14 cellular contexts compared by ENCODE assay signal in the genomic region with DNA sequence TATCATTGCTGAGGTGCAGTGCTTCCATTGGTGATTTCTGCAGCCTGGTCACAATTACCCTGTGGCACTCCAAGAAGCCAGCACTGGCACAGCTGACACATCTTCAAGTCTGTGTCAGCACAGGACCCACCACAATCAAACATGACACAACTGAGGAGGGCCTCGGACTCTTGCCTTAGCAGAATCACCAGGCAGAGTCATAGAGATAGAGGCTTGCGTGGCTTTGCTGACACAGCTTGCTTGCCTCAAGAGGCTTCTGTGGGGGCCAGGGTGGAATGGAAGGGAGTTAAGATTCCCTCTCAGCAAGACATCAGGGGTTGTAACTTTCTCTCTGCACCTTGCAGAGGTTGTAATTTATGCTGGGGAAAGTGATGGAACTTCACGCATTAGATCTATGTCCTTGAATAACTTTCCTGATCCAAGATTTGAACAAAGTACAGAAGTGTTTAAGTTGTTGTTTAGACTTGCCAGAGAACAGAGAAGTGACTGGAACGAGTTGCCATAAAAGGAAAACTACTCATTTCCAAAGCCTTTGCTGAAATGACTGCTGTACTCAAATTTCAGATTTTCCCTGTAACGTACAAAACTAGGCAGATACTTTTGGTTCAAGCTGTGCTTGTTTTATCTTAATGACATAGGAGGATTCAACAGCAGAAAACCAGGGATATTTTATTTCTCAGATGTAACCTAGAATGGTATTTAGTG.
DNase-seq lines count a peak whose midpoint lies in the region; ATAC-seq and TF ChIP-seq lines count a peak whose summit lies in the region.
"Had no signal": no experiment of that assay in that cellular context is flagged by ENCODE, and none has a peak within 500 bp of the region (broad histone marks: within the 10 kb centered on the region; RNA-seq: fewer than 3 reads in every experiment).

No MANE protein-coding gene starts in this region.

- H3K9me3 Mint-ChIP-seq in brain: peaks cover under 1 to 12% (median 6%) of the 10 kb centered on the region in 5 experiments
- peaks cover 8% of the 10 kb centered on the region for H3K9me3 Mint-ChIP-seq in stimulated activated effector memory CD8-positive, alpha-beta T cell treated with anti-CD3 and anti-CD28 coated beads, Interleukin-12 subunit alpha, Interleukin-12 subunit beta, amount 100 ng/mL, for 72 hours
- H3K9me3 Mint-ChIP-seq in activated CD8-positive, alpha-beta T cell treated with anti-CD3 and anti-CD28 coated beads, Interleukin-2, amount 10 ng/mL, durations not matched to agents 7 days and 5 days (ENCODE audit: insufficient read depth): no peaks in the 10 kb centered on the region

- POLR2A ChIA-PET in HEK293T (lab: Yijun Ruan, JAX): no interaction called here
- POLR2A ChIA-PET in activated CD8-positive, alpha-beta T cell treated with anti-CD3 and anti-CD28 coated beads, Interleukin-2, amount 10 ng/mL, durations not matched to agents 7 days and 5 days (lab: Charles Lee): no interaction called here

- no peak for TF ChIP-seq CTCF in brain (conservative IDR thresholded peaks at IDR 0.05)

- peaks cover 5% of the 10 kb centered on the region for H3K36me3 Mint-ChIP-seq in brain
- no peaks in the 10 kb centered on the region for H3K36me3 Mint-ChIP-seq in stimulated activated effector memory CD8-positive, alpha-beta T cell treated with anti-CD3 and anti-CD28 coated beads, Interleukin-12 subunit alpha, Interleukin-12 subunit beta, amount 100 ng/mL, for 72 hours
- H3K36me3 Mint-ChIP-seq in activated CD8-positive, alpha-beta T cell treated with anti-CD3 and anti-CD28 coated beads, Interleukin-2, amount 10 ng/mL, durations not matched to agents 7 days and 5 days (ENCODE audit: low read depth): no peaks in the 10 kb centered on the region
- H3K36me3 Mint-ChIP-seq: IgD-negative memory B cell had no signal

- H3K27me3 Mint-ChIP-seq in brain: peaks cover 8% of the 10 kb centered on the region
- no peaks in the 10 kb centered on the region for H3K27me3 Mint-ChIP-seq in activated CD8-positive, alpha-beta T cell treated with anti-CD3 and anti-CD28 coated beads, Interleukin-2, amount 10 ng/mL, durations not matched to agents 7 days and 5 days (ENCODE audit: low read depth)

- peak overlapping the region in 4 of 5 experiments; percentile 18 to 59 (median 52) for H3K27ac Mint-ChIP-seq in brain
- no peak overlapping the region for H3K27ac Mint-ChIP-seq in stimulated activated effector memory CD8-positive, alpha-beta T cell treated with anti-CD3 and anti-CD28 coated beads, Interleukin-12 subunit alpha, Interleukin-12 subunit beta, amount 100 ng/mL, for 72 hours
- no peak overlapping the region for H3K27ac Mint-ChIP-seq in activated CD8-positive, alpha-beta T cell treated with anti-CD3 and anti-CD28 coated beads, Interleukin-2, amount 10 ng/mL, durations not matched to agents 7 days and 5 days
- H3K27ac Mint-ChIP-seq: IgD-negative memory B cell had no signal

- H3K4me1 Mint-ChIP-seq in brain: peaks cover 23% of the 10 kb centered on the region
- H3K4me1 Mint-ChIP-seq in stimulated activated effector memory CD8-positive, alpha-beta T cell treated with anti-CD3 and anti-CD28 coated beads, Interleukin-12 subunit alpha, Interleukin-12 subunit beta, amount 100 ng/mL, for 72 hours: no peaks in the 10 kb centered on the region
- no peaks in the 10 kb centered on the region for H3K4me1 Mint-ChIP-seq in activated CD8-positive, alpha-beta T cell treated with anti-CD3 and anti-CD28 coated beads, Interleukin-2, amount 10 ng/mL, durations not matched to agents 7 days and 5 days (ENCODE audit: low read depth)
- H3K4me1 Mint-ChIP-seq: IgD-negative memory B cell had no signal

- peak overlapping the region in 4 of 5 experiments; percentile 2 to 44 (median 28) for H3K4me3 Mint-ChIP-seq in brain
- no peak overlapping the region for H3K4me3 Mint-ChIP-seq in stimulated activated effector memory CD8-positive, alpha-beta T cell treated with anti-CD3 and anti-CD28 coated beads, Interleukin-12 subunit alpha, Interleukin-12 subunit beta, amount 100 ng/mL, for 72 hours
- H3K4me3 Mint-ChIP-seq in activated CD8-positive, alpha-beta T cell treated with anti-CD3 and anti-CD28 coated beads, Interleukin-2, amount 10 ng/mL, durations not matched to agents 7 days and 5 days: no peak overlapping the region

- CTCF ChIA-PET in HEK293T (lab: Yijun Ruan, JAX): interaction anchor here (1.2 kb wide), 1 partner anchor 24 kb away, joined by 3 read pairs; no protein-coding TSS in a partner anchor
- CTCF ChIA-PET in activated CD8-positive, alpha-beta T cell treated with anti-CD3 and anti-CD28 coated beads, Interleukin-2, amount 10 ng/mL, durations not matched to agents 7 days and 5 days (lab: Charles Lee): no interaction called here

- peak; percentile 67 for ATAC-seq in stimulated activated effector memory CD8-positive, alpha-beta T cell treated with anti-CD3 and anti-CD28 coated beads, Interleukin-12 subunit alpha, Interleukin-12 subunit beta, amount 100 ng/mL, for 72 hours
- ATAC-seq in activated CD8-positive, alpha-beta T cell treated with anti-CD3 and anti-CD28 coated beads, Interleukin-2, amount 10 ng/mL, durations not matched to agents 7 days and 5 days: no peak
- no peak for ATAC-seq in GM19324 (IDR thresholded peaks at IDR 0.05; ENCODE audit: low FRiP score, unreplicated experiment)
- ATAC-seq: Panc1 had no signal

- DNase-seq in HEK293T (ENCODE audit: extremely low spot score) (peak; percentile 10), left kidney (ENCODE audit: low read depth, low spot score) (peak; percentile 53)
- DNase-seq in stimulated activated effector memory CD8-positive, alpha-beta T cell treated with anti-CD3 and anti-CD28 coated beads, Interleukin-12 subunit alpha, Interleukin-12 subunit beta, amount 100 ng/mL, for 72 hours (ENCODE audit: low spot score in 2 of 2): no peak
- DNase-seq in activated CD8-positive, alpha-beta T cell treated with anti-CD3 and anti-CD28 coated beads, Interleukin-2, amount 10 ng/mL, durations not matched to agents 7 days and 5 days: no peak
- DNase-seq in activated CD4-positive, CD25-positive, alpha-beta regulatory T cell (lab: John Stamatoyannopoulos, UW): no peak
- DNase-seq in stimulated activated CD4-positive, alpha-beta T cell treated with anti-CD3 and anti-CD28 coated beads, Interleukin-4, amount 100 ng/mL, for 24 hours: no peak
- DNase-seq: activated CD8-positive, alpha-beta memory T cell treated with anti-CD3 and anti-CD28 coated beads, Interleukin-2, amount 50 U/mL, for 48 hours; caudate nucleus; NCI-H2029 treated with DMSO at 0.1 percent for 48 hours; T1000 had no signal

TF ChIP-seq in HEK293T, 16 proteins besides CTCF, POLR2A, EP300 and RAD21:
- no peak for TF ChIP-seq FOXK2 (IDR thresholded peaks at IDR 0.05)
- TF ChIP-seq TARDBP (IDR thresholded peaks at IDR 0.05): no peak
- no peak for TF ChIP-seq BHLHE40 (IDR thresholded peaks at IDR 0.05; ENCODE audit: borderline replicate concordance)
- TF ChIP-seq ZNF384 (IDR thresholded peaks at IDR 0.05): no peak
- TF ChIP-seq, protein P1, sequence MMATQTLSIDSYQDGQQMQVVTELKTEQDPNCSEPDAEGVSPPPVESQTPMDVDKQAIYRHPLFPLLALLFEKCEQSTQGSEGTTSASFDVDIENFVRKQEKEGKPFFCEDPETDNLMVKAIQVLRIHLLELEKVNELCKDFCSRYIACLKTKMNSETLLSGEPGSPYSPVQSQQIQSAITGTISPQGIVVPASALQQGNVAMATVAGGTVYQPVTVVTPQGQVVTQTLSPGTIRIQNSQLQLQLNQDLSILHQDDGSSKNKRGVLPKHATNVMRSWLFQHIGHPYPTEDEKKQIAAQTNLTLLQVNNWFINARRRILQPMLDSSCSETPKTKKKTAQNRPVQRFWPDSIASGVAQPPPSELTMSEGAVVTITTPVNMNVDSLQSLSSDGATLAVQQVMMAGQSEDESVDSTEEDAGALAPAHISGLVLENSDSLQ (IDR thresholded peaks at IDR 0.05): no peak
- TF ChIP-seq LEF1 (IDR thresholded peaks at IDR 0.05; ENCODE audit: borderline replicate concordance): no peak
- TF ChIP-seq SP1 (IDR thresholded peaks at IDR 0.05): no peak
- no peak for TF ChIP-seq CTBP1 (IDR thresholded peaks at IDR 0.05; ENCODE audit: borderline replicate concordance)
- TF ChIP-seq L3MBTL2 (conservative IDR thresholded peaks at IDR 0.05): no peak
- TF ChIP-seq SUZ12 (IDR thresholded peaks at IDR 0.05): no peak
- TF ChIP-seq HDGF (IDR thresholded peaks at IDR 0.05; ENCODE audit: borderline replicate concordance): no peak
- no peak for TF ChIP-seq ARNT (IDR thresholded peaks at IDR 0.05)
- TF ChIP-seq FOXA1 (IDR thresholded peaks at IDR 0.05): no peak
- TF ChIP-seq ELF4 (IDR thresholded peaks at IDR 0.05): no peak
- no peak for TF ChIP-seq FOXM1 (IDR thresholded peaks at IDR 0.05; ENCODE audit: borderline replicate concordance)
- TF ChIP-seq NFRKB (IDR thresholded peaks at IDR 0.05): no peak

Comparison
In these comparisons a context has a peak if more than half of its experiments do, and no peak if none do; other contexts are left out.
1. DNase-seq: peak in HEK293T (single experiment) and left kidney (single experiment); none in stimulated activated effector memory CD8-positive, alpha-beta T cell treated with anti-CD3 and anti-CD28 coated beads, Interleukin-12 subunit alpha, Interleukin-12 subunit beta, amount 100 ng/mL, for 72 hours (0 of 2), activated CD8-positive, alpha-beta T cell treated with anti-CD3 and anti-CD28 coated beads, Interleukin-2, amount 10 ng/mL, durations not matched to agents 7 days and 5 days (single experiment), activated CD4-positive, CD25-positive, alpha-beta regulatory T cell (0 of 4) and stimulated activated CD4-positive, alpha-beta T cell treated with anti-CD3 and anti-CD28 coated beads, Interleukin-4, amount 100 ng/mL, for 24 hours (single experiment).
2. H3K27ac Mint-ChIP-seq: peak in brain (4 of 5); none in stimulated activated effector memory CD8-positive, alpha-beta T cell treated with anti-CD3 and anti-CD28 coated beads, Interleukin-12 subunit alpha, Interleukin-12 subunit beta, amount 100 ng/mL, for 72 hours (single experiment) and activated CD8-positive, alpha-beta T cell treated with anti-CD3 and anti-CD28 coated beads, Interleukin-2, amount 10 ng/mL, durations not matched to agents 7 days and 5 days (single experiment).
3. H3K4me3 Mint-ChIP-seq: peak in brain (4 of 5); none in stimulated activated effector memory CD8-positive, alpha-beta T cell treated with anti-CD3 and anti-CD28 coated beads, Interleukin-12 subunit alpha, Interleukin-12 subunit beta, amount 100 ng/mL, for 72 hours (single experiment) and activated CD8-positive, alpha-beta T cell treated with anti-CD3 and anti-CD28 coated beads, Interleukin-2, amount 10 ng/mL, durations not matched to agents 7 days and 5 days (single experiment).